1 cellular context compared by ENCODE assay signal in the genomic region with DNA sequence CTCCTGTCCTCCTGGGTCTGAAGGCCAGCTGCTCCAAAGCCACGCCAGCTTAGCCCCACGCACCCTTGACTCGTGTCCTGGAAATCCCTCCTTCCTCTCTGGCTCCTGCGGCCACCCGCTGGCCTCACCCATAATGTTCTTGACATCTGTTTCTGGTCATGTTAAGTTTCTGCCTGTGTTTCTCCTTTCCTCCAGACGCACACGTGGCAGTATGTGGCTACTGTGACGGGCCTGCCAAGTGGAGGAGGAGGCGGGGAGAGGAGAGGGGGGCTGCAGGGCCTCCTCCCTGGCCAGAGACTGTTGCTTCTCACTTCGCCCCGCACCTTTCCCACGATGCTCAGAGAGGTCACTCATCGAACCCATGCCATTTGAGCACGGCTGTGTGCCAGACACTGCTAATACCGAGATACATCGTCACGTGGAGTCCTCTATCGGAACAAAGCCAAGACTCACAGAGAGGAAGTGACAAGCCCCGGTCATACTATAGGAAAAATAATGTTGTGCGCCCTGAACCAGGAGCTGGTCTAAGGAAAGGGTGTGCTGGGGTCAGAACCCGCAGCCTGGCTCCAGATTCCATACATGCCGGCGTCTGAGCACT.
TF ChIP-seq lines count a peak whose summit lies in the region.

No MANE protein-coding gene starts in this region.

TF ChIP-seq in GM23338, 12 proteins besides CTCF, POLR2A, EP300 and RAD21 (continued from another document):
- TF ChIP-seq, protein P1, sequence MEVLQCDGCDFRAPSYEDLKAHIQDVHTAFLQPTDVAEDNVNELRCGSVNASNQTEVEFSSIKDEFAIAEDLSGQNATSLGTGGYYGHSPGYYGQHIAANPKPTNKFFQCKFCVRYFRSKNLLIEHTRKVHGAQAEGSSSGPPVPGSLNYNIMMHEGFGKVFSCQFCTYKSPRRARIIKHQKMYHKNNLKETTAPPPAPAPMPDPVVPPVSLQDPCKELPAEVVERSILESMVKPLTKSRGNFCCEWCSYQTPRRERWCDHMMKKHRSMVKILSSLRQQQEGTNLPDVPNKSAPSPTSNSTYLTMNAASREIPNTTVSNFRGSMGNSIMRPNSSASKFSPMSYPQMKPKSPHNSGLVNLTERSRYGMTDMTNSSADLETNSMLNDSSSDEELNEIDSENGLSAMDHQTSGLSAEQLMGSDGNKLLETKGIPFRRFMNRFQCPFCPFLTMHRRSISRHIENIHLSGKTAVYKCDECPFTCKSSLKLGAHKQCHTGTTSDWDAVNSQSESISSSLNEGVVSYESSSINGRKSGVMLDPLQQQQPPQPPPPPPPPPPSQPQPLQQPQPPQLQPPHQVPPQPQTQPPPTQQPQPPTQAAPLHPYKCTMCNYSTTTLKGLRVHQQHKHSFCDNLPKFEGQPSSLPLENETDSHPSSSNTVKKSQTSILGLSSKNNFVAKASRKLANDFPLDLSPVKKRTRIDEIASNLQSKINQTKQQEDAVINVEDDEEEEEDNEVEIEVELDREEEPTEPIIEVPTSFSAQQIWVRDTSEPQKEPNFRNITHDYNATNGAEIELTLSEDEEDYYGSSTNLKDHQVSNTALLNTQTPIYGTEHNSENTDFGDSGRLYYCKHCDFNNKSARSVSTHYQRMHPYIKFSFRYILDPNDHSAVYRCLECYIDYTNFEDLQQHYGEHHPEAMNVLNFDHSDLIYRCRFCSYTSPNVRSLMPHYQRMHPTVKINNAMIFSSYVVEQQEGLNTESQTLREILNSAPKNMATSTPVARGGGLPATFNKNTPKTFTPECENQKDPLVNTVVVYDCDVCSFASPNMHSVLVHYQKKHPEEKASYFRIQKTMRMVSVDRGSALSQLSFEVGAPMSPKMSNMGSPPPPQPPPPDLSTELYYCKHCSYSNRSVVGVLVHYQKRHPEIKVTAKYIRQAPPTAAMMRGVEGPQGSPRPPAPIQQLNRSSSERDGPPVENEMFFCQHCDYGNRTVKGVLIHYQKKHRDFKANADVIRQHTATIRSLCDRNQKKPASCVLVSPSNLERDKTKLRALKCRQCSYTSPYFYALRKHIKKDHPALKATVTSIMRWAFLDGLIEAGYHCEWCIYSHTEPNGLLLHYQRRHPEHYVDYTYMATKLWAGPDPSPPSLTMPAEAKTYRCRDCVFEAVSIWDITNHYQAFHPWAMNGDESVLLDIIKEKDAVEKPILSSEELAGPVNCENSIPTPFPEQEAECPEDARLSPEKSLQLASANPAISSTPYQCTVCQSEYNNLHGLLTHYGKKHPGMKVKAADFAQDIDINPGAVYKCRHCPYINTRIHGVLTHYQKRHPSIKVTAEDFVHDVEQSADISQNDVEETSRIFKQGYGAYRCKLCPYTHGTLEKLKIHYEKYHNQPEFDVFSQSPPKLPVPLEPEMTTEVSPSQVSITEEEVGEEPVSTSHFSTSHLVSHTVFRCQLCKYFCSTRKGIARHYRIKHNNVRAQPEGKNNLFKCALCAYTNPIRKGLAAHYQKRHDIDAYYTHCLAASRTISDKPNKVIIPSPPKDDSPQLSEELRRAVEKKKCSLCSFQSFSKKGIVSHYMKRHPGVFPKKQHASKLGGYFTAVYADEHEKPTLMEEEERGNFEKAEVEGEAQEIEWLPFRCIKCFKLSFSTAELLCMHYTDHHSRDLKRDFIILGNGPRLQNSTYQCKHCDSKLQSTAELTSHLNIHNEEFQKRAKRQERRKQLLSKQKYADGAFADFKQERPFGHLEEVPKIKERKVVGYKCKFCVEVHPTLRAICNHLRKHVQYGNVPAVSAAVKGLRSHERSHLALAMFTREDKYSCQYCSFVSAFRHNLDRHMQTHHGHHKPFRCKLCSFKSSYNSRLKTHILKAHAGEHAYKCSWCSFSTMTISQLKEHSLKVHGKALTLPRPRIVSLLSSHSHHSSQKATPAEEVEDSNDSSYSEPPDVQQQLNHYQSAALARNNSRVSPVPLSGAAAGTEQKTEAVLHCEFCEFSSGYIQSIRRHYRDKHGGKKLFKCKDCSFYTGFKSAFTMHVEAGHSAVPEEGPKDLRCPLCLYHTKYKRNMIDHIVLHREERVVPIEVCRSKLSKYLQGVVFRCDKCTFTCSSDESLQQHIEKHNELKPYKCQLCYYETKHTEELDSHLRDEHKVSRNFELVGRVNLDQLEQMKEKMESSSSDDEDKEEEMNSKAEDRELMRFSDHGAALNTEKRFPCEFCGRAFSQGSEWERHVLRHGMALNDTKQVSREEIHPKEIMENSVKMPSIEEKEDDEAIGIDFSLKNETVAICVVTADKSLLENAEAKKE (CRISPR knock-in tag; IDR thresholded peaks at IDR 0.05) = no peak
- TF ChIP-seq EZH2 (IDR thresholded peaks at IDR 0.05; ENCODE audit: low read depth, unreplicated experiment) (no peak), CREB1 (CRISPR knock-in tag; IDR thresholded peaks at IDR 0.05; ENCODE audit: low read depth) (no peak), POLR2AphosphoS5 (IDR thresholded peaks at IDR 0.05; ENCODE audit: low read depth) (no peak), JUNB (IDR thresholded peaks at IDR 0.05; ENCODE audit: unreplicated experiment) (no peak), ZNF331 (CRISPR knock-in tag; IDR thresholded peaks at IDR 0.05; ENCODE audit: low read depth) (no peak)
- TF ChIP-seq, protein P2, sequence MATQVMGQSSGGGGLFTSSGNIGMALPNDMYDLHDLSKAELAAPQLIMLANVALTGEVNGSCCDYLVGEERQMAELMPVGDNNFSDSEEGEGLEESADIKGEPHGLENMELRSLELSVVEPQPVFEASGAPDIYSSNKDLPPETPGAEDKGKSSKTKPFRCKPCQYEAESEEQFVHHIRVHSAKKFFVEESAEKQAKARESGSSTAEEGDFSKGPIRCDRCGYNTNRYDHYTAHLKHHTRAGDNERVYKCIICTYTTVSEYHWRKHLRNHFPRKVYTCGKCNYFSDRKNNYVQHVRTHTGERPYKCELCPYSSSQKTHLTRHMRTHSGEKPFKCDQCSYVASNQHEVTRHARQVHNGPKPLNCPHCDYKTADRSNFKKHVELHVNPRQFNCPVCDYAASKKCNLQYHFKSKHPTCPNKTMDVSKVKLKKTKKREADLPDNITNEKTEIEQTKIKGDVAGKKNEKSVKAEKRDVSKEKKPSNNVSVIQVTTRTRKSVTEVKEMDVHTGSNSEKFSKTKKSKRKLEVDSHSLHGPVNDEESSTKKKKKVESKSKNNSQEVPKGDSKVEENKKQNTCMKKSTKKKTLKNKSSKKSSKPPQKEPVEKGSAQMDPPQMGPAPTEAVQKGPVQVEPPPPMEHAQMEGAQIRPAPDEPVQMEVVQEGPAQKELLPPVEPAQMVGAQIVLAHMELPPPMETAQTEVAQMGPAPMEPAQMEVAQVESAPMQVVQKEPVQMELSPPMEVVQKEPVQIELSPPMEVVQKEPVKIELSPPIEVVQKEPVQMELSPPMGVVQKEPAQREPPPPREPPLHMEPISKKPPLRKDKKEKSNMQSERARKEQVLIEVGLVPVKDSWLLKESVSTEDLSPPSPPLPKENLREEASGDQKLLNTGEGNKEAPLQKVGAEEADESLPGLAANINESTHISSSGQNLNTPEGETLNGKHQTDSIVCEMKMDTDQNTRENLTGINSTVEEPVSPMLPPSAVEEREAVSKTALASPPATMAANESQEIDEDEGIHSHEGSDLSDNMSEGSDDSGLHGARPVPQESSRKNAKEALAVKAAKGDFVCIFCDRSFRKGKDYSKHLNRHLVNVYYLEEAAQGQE (IDR thresholded peaks at IDR 0.05; ENCODE audit: unreplicated experiment) = no peak
- TF ChIP-seq, protein P3, sequence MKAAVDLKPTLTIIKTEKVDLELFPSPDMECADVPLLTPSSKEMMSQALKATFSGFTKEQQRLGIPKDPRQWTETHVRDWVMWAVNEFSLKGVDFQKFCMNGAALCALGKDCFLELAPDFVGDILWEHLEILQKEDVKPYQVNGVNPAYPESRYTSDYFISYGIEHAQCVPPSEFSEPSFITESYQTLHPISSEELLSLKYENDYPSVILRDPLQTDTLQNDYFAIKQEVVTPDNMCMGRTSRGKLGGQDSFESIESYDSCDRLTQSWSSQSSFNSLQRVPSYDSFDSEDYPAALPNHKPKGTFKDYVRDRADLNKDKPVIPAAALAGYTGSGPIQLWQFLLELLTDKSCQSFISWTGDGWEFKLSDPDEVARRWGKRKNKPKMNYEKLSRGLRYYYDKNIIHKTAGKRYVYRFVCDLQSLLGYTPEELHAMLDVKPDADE (IDR thresholded peaks at IDR 0.05) = no peak
TF ChIP-seq in GM23338: peak in this region for 0.
